ENCODE assay signal across 16 cellular contexts in genomic region chr20:35404614-35405259, GRCh38. TPM values are rescaled to one million over a fixed set of nuclear protein-coding genes. Genes with fewer than 3 reads are reported as not detected.
DNase-seq lines count a peak whose midpoint lies in the region; FAIRE-seq and TF ChIP-seq lines count a peak whose summit lies in the region.
"Had no signal": no experiment of that assay in that cellular context is flagged by ENCODE, and none has a peak within 500 bp of the region (broad histone marks: within the 10 kb centered on the region; RNA-seq: fewer than 3 reads in every experiment).

No MANE protein-coding gene starts in this region.

- H3K27ac ChIP-seq in KOPT-K1 (ENCODE audit: low read depth, low read length, poor library complexity, severe bottlenecking) = peak overlapping the region; percentile 38
- H3K27ac ChIP-seq in SK-N-SH (ENCODE audit: low read depth in 2 of 2, low read length in 1 of 2) = no peak overlapping the region
- H3K27ac ChIP-seq in ovary = no peak overlapping the region
- H3K27ac ChIP-seq: ascending aorta, BLaER1, SJSA1, tibial artery had no signal

- H3K9me3 Mint-ChIP-seq in activated T-helper 1 cell treated with anti-CD3 and anti-CD28 coated beads, Interleukin-12 subunit alpha, Interleukin-12 subunit beta, Interleukin-2, Interleukin-4 antibody, amounts not matched to agents 30 ng/mL and 10 ng/mL and 1 ng/mL, durations not matched to agents 14 hours and 24 hours and 36 hours = peaks cover 14% of the 10 kb centered on the region
- H3K9me3 Mint-ChIP-seq: IgD-negative memory B cell had no signal

- H3K36me3 Mint-ChIP-seq in activated T-helper 1 cell treated with anti-CD3 and anti-CD28 coated beads, Interleukin-12 subunit alpha, Interleukin-12 subunit beta, Interleukin-2, Interleukin-4 antibody, amounts not matched to agents 30 ng/mL and 10 ng/mL and 1 ng/mL, durations not matched to agents 14 hours and 24 hours and 36 hours (ENCODE audit: low read depth) = peaks cover 38% of the 10 kb centered on the region

- POLR2A ChIA-PET in SK-N-SH (lab: Yijun Ruan, JAX) = no interaction called here

- intact Hi-C loops in activated T-helper 1 cell treated with anti-CD3 and anti-CD28 coated beads, Interleukin-12 subunit alpha, Interleukin-12 subunit beta, Interleukin-2, Interleukin-4 antibody, amounts not matched to agents 30 ng/mL and 10 ng/mL and 1 ng/mL, durations not matched to agents 14 hours and 24 hours and 36 hours (cut with micrococcal nuclease) = no loop called here
- intact Hi-C loops in ovary (cut with DNase I) = no loop called here

- CTCF ChIA-PET in SK-N-SH (lab: Yijun Ruan, JAX) = no interaction called here

- H3K27ac Mint-ChIP-seq in activated T-helper 1 cell treated with anti-CD3 and anti-CD28 coated beads, Interleukin-12 subunit alpha, Interleukin-12 subunit beta, Interleukin-2, Interleukin-4 antibody, amounts not matched to agents 30 ng/mL and 10 ng/mL and 1 ng/mL, durations not matched to agents 14 hours and 24 hours and 36 hours = no peak overlapping the region

- H3K9ac ChIP-seq in SK-N-SH = no peak overlapping the region
- H3K9ac ChIP-seq: BLaER1 had no signal

- no peaks in the 10 kb centered on the region; the same call in 1 of the 2 replicates for H3K36me3 ChIP-seq in GM06990 (ENCODE audit: control insufficient read depth, insufficient read depth, low read length)
- peaks cover 45% of the 10 kb centered on the region for H3K36me3 ChIP-seq in KOPT-K1 (ENCODE audit: insufficient read depth, low read length)
- H3K36me3 ChIP-seq in SK-N-SH (replicated peaks in 1 of 2; ENCODE audit: control insufficient read depth in 1 of 2, insufficient read depth in 2 of 2, low read length in 1 of 2) = peaks cover 20 to 55% of the 10 kb centered on the region in 2 experiments
- H3K36me3 ChIP-seq in ovary = no peaks in the 10 kb centered on the region

- no peaks in the 10 kb centered on the region for H3K9me2 ChIP-seq in SK-N-SH

- 89% methylated on average over 4 of the region's 4 CpGs for WGBS in SK-N-SH (ENCODE audit: low lambda C conversion rate)
- 84 to 88% (median 86%) methylated on average over 4 of the region's 4 CpGs for WGBS in ovary, 3 donors

- FAIRE-seq in GM19239 (lab: Jason Lieb, UNC) = peak; percentile 89

- TF ChIP-seq RAD21 in SK-N-SH (IDR thresholded peaks at IDR 0.05; ENCODE audit: low read length) = no peak

- H3K4me3 ChIP-seq in GM06990 (replicated peaks; ENCODE audit: low read depth, low read length) (no peak overlapping the region), SK-N-SH (ENCODE audit: low read depth in 2 of 2, low read length in 1 of 2) (no peak overlapping the region), ovary (no peak overlapping the region)
- H3K4me3 ChIP-seq: ascending aorta, BLaER1, SJSA1, tibial artery had no signal

- DNase-seq in GM06990 (ENCODE audit: extremely low read depth, insufficient read length) = peak; percentile 26
- peak; percentile 29 for DNase-seq in GM19239 (ENCODE audit: insufficient read length, low spot score)
- DNase-seq in activated T-helper 1 cell treated with anti-CD3 and anti-CD28 coated beads, Interleukin-12 subunit alpha, Interleukin-12 subunit beta, Interleukin-2, Interleukin-4 antibody, amounts not matched to agents 30 ng/mL and 10 ng/mL and 1 ng/mL, durations not matched to agents 14 hours and 24 hours and 36 hours (ENCODE audit: low spot score) = peak; percentile 12
- DNase-seq in NCI-H1436 (lab: John Stamatoyannopoulos, UW) = no peak
- no peak for DNase-seq in SK-N-SH
- no peak for DNase-seq in ovary
- no peak for DNase-seq in hypothalamus (lab: John Stamatoyannopoulos, UW)
- DNase-seq: activated CD4-positive, alpha-beta T cell treated with anti-CD3 and anti-CD28 coated beads, Interleukin-2, amount 50 U/mL, for 4 hours; GF-D8; NCI-H345; tibial artery had no signal

- H3K27me3 ChIP-seq in GM06990 (replicated peaks; ENCODE audit: control insufficient read depth, insufficient read depth, low read length) (no peaks in the 10 kb centered on the region), SK-N-SH (ENCODE audit: insufficient read depth) (no peaks in the 10 kb centered on the region), ovary (no peaks in the 10 kb centered on the region)
- H3K27me3 ChIP-seq: ascending aorta, BLaER1, SJSA1, tibial artery had no signal

- H3K4me1 ChIP-seq in SK-N-SH (ENCODE audit: control insufficient read depth in 1 of 2, insufficient read depth in 2 of 2, low read depth in 1 of 2, low read length in 1 of 2) (no peaks in the 10 kb centered on the region), ovary (ENCODE audit: insufficient read depth) (no peaks in the 10 kb centered on the region)
- H3K4me1 ChIP-seq: ascending aorta, BLaER1, SJSA1, tibial artery had no signal

- H3K27me3 Mint-ChIP-seq in activated T-helper 1 cell treated with anti-CD3 and anti-CD28 coated beads, Interleukin-12 subunit alpha, Interleukin-12 subunit beta, Interleukin-2, Interleukin-4 antibody, amounts not matched to agents 30 ng/mL and 10 ng/mL and 1 ng/mL, durations not matched to agents 14 hours and 24 hours and 36 hours (ENCODE audit: insufficient read depth) = no peaks in the 10 kb centered on the region
- H3K27me3 Mint-ChIP-seq: IgD-negative memory B cell had no signal

- TF ChIP-seq EP300 in SK-N-SH (IDR thresholded peaks at IDR 0.05; ENCODE audit: borderline replicate concordance in 1 of 2, low read depth in 1 of 2, low read length in 1 of 2) (no peak), ovary (IDR thresholded peaks at IDR 0.05) (no peak)

- no peak for TF ChIP-seq CTCF in GM06990 (IDR thresholded peaks at IDR 0.05; ENCODE audit: insufficient read depth, low read length, poor library complexity, severe bottlenecking)
- no peak for TF ChIP-seq CTCF in SK-N-SH (IDR thresholded peaks at IDR 0.05)
- TF ChIP-seq CTCF in ovary (IDR thresholded peaks at IDR 0.05) = no peak

- no peaks in the 10 kb centered on the region for H4K20me1 ChIP-seq in SK-N-SH (ENCODE audit: insufficient read depth)
- H4K20me1 ChIP-seq: BLaER1 had no signal

- H3K4me3 Mint-ChIP-seq in activated T-helper 1 cell treated with anti-CD3 and anti-CD28 coated beads, Interleukin-12 subunit alpha, Interleukin-12 subunit beta, Interleukin-2, Interleukin-4 antibody, amounts not matched to agents 30 ng/mL and 10 ng/mL and 1 ng/mL, durations not matched to agents 14 hours and 24 hours and 36 hours = no peak overlapping the region

- peaks cover 20% of the 10 kb centered on the region for H3F3A ChIP-seq in SK-N-SH (replicated peaks; ENCODE audit: insufficient read depth)

- H3K4me1 Mint-ChIP-seq in activated T-helper 1 cell treated with anti-CD3 and anti-CD28 coated beads, Interleukin-12 subunit alpha, Interleukin-12 subunit beta, Interleukin-2, Interleukin-4 antibody, amounts not matched to agents 30 ng/mL and 10 ng/mL and 1 ng/mL, durations not matched to agents 14 hours and 24 hours and 36 hours (ENCODE audit: low read depth) = peaks cover 10% of the 10 kb centered on the region

- no peak overlapping the region for H3K4me2 ChIP-seq in SK-N-SH
- H3K4me2 ChIP-seq: BLaER1 had no signal

- H3K9me3 ChIP-seq in KOPT-K1 (ENCODE audit: insufficient read depth, low read length, poor library complexity, severe bottlenecking) (peaks cover 14% of the 10 kb centered on the region), SK-N-SH (0 out of 2 replicates have a peak, but pooled peaks cover 5% of the 10 kb centered on the region), ovary (no peaks in the 10 kb centered on the region)
- H3K9me3 ChIP-seq: SJSA1 had no signal

- no peak for TF ChIP-seq POLR2A in ovary (IDR thresholded peaks at IDR 0.05)

- peaks cover 93% of the 10 kb centered on the region for H3K79me2 ChIP-seq in SK-N-SH (ENCODE audit: insufficient read depth)

- H2AFZ ChIP-seq in SK-N-SH (ENCODE audit: low read depth) = no peak overlapping the region

TF ChIP-seq in SK-N-SH, 30 proteins besides CTCF, POLR2A, EP300 and RAD21 (continues in another document):
- no peak for TF ChIP-seq RXRA (IDR thresholded peaks at IDR 0.05; ENCODE audit: borderline replicate concordance, low read depth)

RNA-seq across cellular contexts. Expression of gene UQCC1, which starts 7.0 kb away (rescaled TPM):
- total RNA-seq in activated T-helper 1 cell treated with anti-CD3 and anti-CD28 coated beads, Interleukin-12 subunit alpha, Interleukin-12 subunit beta, Interleukin-2, Interleukin-4 antibody, amounts not matched to agents 30 ng/mL and 10 ng/mL and 1 ng/mL, durations not matched to agents 14 hours and 24 hours and 36 hours = 55.1 and 55.8 TPM in 2 replicates
- polyA plus RNA-seq in SK-N-SH (2012; rRNA removed) (41.5 and 55.7 TPM in 2 replicates), ovary (10 to 100 TPM; 19.1 to 53.3 TPM)
- 29.6 and 32.6 TPM in 2 replicates for polyA plus RNA-seq in SK-N-SH (2012; cell fraction: cytosol; rRNA removed)
- polyA plus RNA-seq in SK-N-SH (2012; cell fraction: nucleus; rRNA removed) = 121 and 191 TPM in 2 replicates
- 10 to 100 TPM; 20.6 to 60.4 (median 43.4) TPM for total RNA-seq in ovary

RNA-seq across cellular contexts. Expression of gene GDF5, which starts 33.3 kb away (rescaled TPM):
- not detected in 2 replicates for total RNA-seq in activated T-helper 1 cell treated with anti-CD3 and anti-CD28 coated beads, Interleukin-12 subunit alpha, Interleukin-12 subunit beta, Interleukin-2, Interleukin-4 antibody, amounts not matched to agents 30 ng/mL and 10 ng/mL and 1 ng/mL, durations not matched to agents 14 hours and 24 hours and 36 hours
- polyA plus RNA-seq in SK-N-SH (2012; rRNA removed) (1.2 and 1.3 TPM in 2 replicates), ovary (not detected)
- polyA plus RNA-seq in SK-N-SH (2012; cell fraction: cytosol; rRNA removed) = 0.62 and 0.83 TPM in 2 replicates
- polyA plus RNA-seq in SK-N-SH (2012; cell fraction: nucleus; rRNA removed) = 0.87 and 0.99 TPM in 2 replicates
- under 1 TPM in 2 of 7 donors, not detected in 5; 0.33 to 0.36 TPM for total RNA-seq in ovary
- total RNA-seq: SJSA1 had no signal
- polyA plus RNA-seq: IgD-negative memory B cell had no signal

RNA-seq across cellular contexts. Expression of gene CEP250, which starts 50.7 kb away (rescaled TPM):
- 44.4 and 45.6 TPM in 2 replicates for total RNA-seq in activated T-helper 1 cell treated with anti-CD3 and anti-CD28 coated beads, Interleukin-12 subunit alpha, Interleukin-12 subunit beta, Interleukin-2, Interleukin-4 antibody, amounts not matched to agents 30 ng/mL and 10 ng/mL and 1 ng/mL, durations not matched to agents 14 hours and 24 hours and 36 hours
- polyA plus RNA-seq in SK-N-SH (2012; rRNA removed) (13.3 and 14.6 TPM in 2 replicates), ovary (10 to 100 TPM; 11.7 to 16.0 TPM)
- 11.8 and 12.4 TPM in 2 replicates for polyA plus RNA-seq in SK-N-SH (2012; cell fraction: cytosol; rRNA removed)
- polyA plus RNA-seq in SK-N-SH (2012; cell fraction: nucleus; rRNA removed) = 31.9 and 42.2 TPM in 2 replicates
- total RNA-seq in ovary = 10 to 100 TPM; 20.6 to 44.2 (median 27.9) TPM

Comparison
In these comparisons a context has a peak if more than half of its experiments do, and no peak if none do; other contexts are left out.
1. DNase-seq: peak in GM06990 (single experiment), GM19239 (single experiment) and activated T-helper 1 cell treated with anti-CD3 and anti-CD28 coated beads, Interleukin-12 subunit alpha, Interleukin-12 subunit beta, Interleukin-2, Interleukin-4 antibody, amounts not matched to agents 30 ng/mL and 10 ng/mL and 1 ng/mL, durations not matched to agents 14 hours and 24 hours and 36 hours (single experiment); none in NCI-H1436 (single experiment), SK-N-SH (single experiment), ovary (0 of 5) and hypothalamus (0 of 51).